9 cellular contexts compared by ENCODE assay signal in the genomic region with DNA sequence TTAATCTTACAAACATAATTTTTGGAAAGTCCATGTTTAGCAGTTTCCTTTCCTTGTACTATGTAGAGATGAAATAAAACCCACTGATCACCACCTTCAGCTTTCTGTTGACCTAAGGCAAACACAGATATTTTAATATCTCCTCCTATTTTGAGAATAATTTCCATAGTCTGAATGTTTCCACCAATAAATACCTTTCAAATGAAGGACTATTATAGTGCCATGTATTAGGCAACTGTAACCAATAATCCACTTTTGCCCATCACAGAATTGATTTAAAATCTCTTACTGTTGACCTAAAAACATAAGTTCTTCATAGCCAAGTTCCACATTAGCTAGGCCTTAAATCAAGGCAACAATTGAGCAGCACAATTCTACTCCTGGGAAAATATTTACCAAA. TPM values are rescaled to one million over a fixed set of nuclear protein-coding genes. Genes with fewer than 3 reads are reported as not detected.
A peak's percentile ranks its signal among the peaks of the same experiment; 100 is the strongest.
DNase-seq lines count a peak whose midpoint lies in the region; TF ChIP-seq lines count a peak whose summit lies in the region.
"Had no signal": no experiment of that assay in that cellular context is flagged by ENCODE, and none has a peak within 500 bp of the region (broad histone marks: within the 10 kb centered on the region; RNA-seq: fewer than 3 reads in every experiment).

No MANE protein-coding gene starts in this region.

- H3K4me3 ChIP-seq in iPS-18c (ENCODE audit: insufficient read depth, low read depth, low read length) (peak overlapping the region; percentile 75), stomach (peak overlapping the region; percentile 75 to 87 (median 82))

- no peaks in the 10 kb centered on the region for H3K36me3 ChIP-seq in stomach

- no peak overlapping the region for H3K27ac Mint-ChIP-seq in activated T-helper 1 cell treated with anti-CD3 and anti-CD28 coated beads, Interleukin-12 subunit alpha, Interleukin-12 subunit beta, Interleukin-2, Interleukin-4 antibody, amounts not matched to agents 30 ng/mL and 10 ng/mL and 1 ng/mL, durations not matched to agents 14 hours and 24 hours and 36 hours

- intact Hi-C loops in activated T-helper 1 cell treated with anti-CD3 and anti-CD28 coated beads, Interleukin-12 subunit alpha, Interleukin-12 subunit beta, Interleukin-2, Interleukin-4 antibody, amounts not matched to agents 30 ng/mL and 10 ng/mL and 1 ng/mL, durations not matched to agents 14 hours and 24 hours and 36 hours (cut with micrococcal nuclease), result loop anchor here (5.0 kb wide), 1 partner anchor 489 kb away; no protein-coding TSS in a partner anchor
- intact Hi-C loops in stomach (cut with DNase I; ENCODE audit: low total_unique reads), result no loop called here

- peak; percentile 48 for DNase-seq in HT-29 (ENCODE audit: low spot score)
- no peak for DNase-seq in activated T-helper 1 cell treated with anti-CD3 and anti-CD28 coated beads, Interleukin-12 subunit alpha, Interleukin-12 subunit beta, Interleukin-2, Interleukin-4 antibody, amounts not matched to agents 30 ng/mL and 10 ng/mL and 1 ng/mL, durations not matched to agents 14 hours and 24 hours and 36 hours (ENCODE audit: low spot score)
- DNase-seq in stomach, result no peak
- DNase-seq in stimulated activated CD4-positive, alpha-beta T cell treated with anti-CD3 and anti-CD28 coated beads, Interleukin-4, amount 100 ng/mL, for 4 hours, result no peak
- no peak for DNase-seq in HEK293T (ENCODE audit: extremely low spot score)
- no peak for DNase-seq in stimulated activated naive CD4-positive, alpha-beta T cell treated with Interleukin-2 at 50 U/mL for 16 hours (lab: John Stamatoyannopoulos, UW)
- DNase-seq: activated CD4-positive, CD25-positive, alpha-beta regulatory T cell treated with anti-CD3 and anti-CD28 coated beads, Interleukin-2, amount 50 U/mL, for 72 hours; Kasumi-1 had no signal

- H3K9me3 ChIP-seq in iPS-18c (ENCODE audit: control insufficient read depth, insufficient read depth, low read length) (no peaks in the 10 kb centered on the region), stomach (no peaks in the 10 kb centered on the region)

- peaks cover 17 to 47% (median 28%) of the 10 kb centered on the region in 4 donors for H3K4me1 ChIP-seq in stomach

- POLR2A ChIA-PET in HEK293T (lab: Yijun Ruan, JAX), result interaction anchor here (1.0 kb wide), 1 partner anchor 115 kb away, joined by 5 read pairs; no protein-coding TSS in a partner anchor

- H3K4me1 Mint-ChIP-seq in activated T-helper 1 cell treated with anti-CD3 and anti-CD28 coated beads, Interleukin-12 subunit alpha, Interleukin-12 subunit beta, Interleukin-2, Interleukin-4 antibody, amounts not matched to agents 30 ng/mL and 10 ng/mL and 1 ng/mL, durations not matched to agents 14 hours and 24 hours and 36 hours (ENCODE audit: low read depth), result peaks cover 20% of the 10 kb centered on the region

- CTCF ChIA-PET in HEK293T (lab: Yijun Ruan, JAX), result no interaction called here

- no peak for TF ChIP-seq POLR2A in stomach (IDR thresholded peaks at IDR 0.05)

- H3K4me3 Mint-ChIP-seq in activated T-helper 1 cell treated with anti-CD3 and anti-CD28 coated beads, Interleukin-12 subunit alpha, Interleukin-12 subunit beta, Interleukin-2, Interleukin-4 antibody, amounts not matched to agents 30 ng/mL and 10 ng/mL and 1 ng/mL, durations not matched to agents 14 hours and 24 hours and 36 hours, result peak overlapping the region; percentile 42

- TF ChIP-seq EP300 in stomach (IDR thresholded peaks at IDR 0.05), result no peak

- H3K36me3 Mint-ChIP-seq in activated T-helper 1 cell treated with anti-CD3 and anti-CD28 coated beads, Interleukin-12 subunit alpha, Interleukin-12 subunit beta, Interleukin-2, Interleukin-4 antibody, amounts not matched to agents 30 ng/mL and 10 ng/mL and 1 ng/mL, durations not matched to agents 14 hours and 24 hours and 36 hours (ENCODE audit: low read depth), result no peaks in the 10 kb centered on the region

- H3K9me3 Mint-ChIP-seq in activated T-helper 1 cell treated with anti-CD3 and anti-CD28 coated beads, Interleukin-12 subunit alpha, Interleukin-12 subunit beta, Interleukin-2, Interleukin-4 antibody, amounts not matched to agents 30 ng/mL and 10 ng/mL and 1 ng/mL, durations not matched to agents 14 hours and 24 hours and 36 hours, result no peaks in the 10 kb centered on the region

- no peak for TF ChIP-seq CTCF in stomach (IDR thresholded peaks at IDR 0.05)

- H3K27ac ChIP-seq in stomach, result peak overlapping the region in 4 of 5 donors; percentile 92 to 98 (median 97)

- H3K27me3 ChIP-seq in stomach, result peaks cover 0 to 14% (median 0%) of the 10 kb centered on the region in 3 donors

- peaks cover 65% of the 10 kb centered on the region for H3K27me3 Mint-ChIP-seq in activated T-helper 1 cell treated with anti-CD3 and anti-CD28 coated beads, Interleukin-12 subunit alpha, Interleukin-12 subunit beta, Interleukin-2, Interleukin-4 antibody, amounts not matched to agents 30 ng/mL and 10 ng/mL and 1 ng/mL, durations not matched to agents 14 hours and 24 hours and 36 hours (ENCODE audit: insufficient read depth)

TF ChIP-seq in HEK293T, 16 proteins besides CTCF, POLR2A, EP300 and RAD21:
- no peak for TF ChIP-seq ZNF384 (IDR thresholded peaks at IDR 0.05)
- no peak for TF ChIP-seq TARDBP (IDR thresholded peaks at IDR 0.05)
- no peak for TF ChIP-seq FOXA1 (IDR thresholded peaks at IDR 0.05)
- no peak for TF ChIP-seq SUZ12 (IDR thresholded peaks at IDR 0.05)
- no peak; the same call in 1 of the 2 replicates for TF ChIP-seq ELF4 (IDR thresholded peaks at IDR 0.05)
- no peak for TF ChIP-seq L3MBTL2 (conservative IDR thresholded peaks at IDR 0.05)
- TF ChIP-seq HDGF (IDR thresholded peaks at IDR 0.05; ENCODE audit: borderline replicate concordance), result no peak

RNA-seq across cellular contexts. Expression of a gene that starts 1.8 kb away (rescaled TPM):
- 16.6 and 17.9 TPM in 2 replicates for total RNA-seq in HT-29 (2014; rRNA removed; shearing (Covaris generic))
- total RNA-seq in activated T-helper 1 cell treated with anti-CD3 and anti-CD28 coated beads, Interleukin-12 subunit alpha, Interleukin-12 subunit beta, Interleukin-2, Interleukin-4 antibody, amounts not matched to agents 30 ng/mL and 10 ng/mL and 1 ng/mL, durations not matched to agents 14 hours and 24 hours and 36 hours, result 1.0 and 1.9 TPM in 2 replicates
- 100 to 1,000 TPM in 2 of 5 donors, 10 to 100 TPM in 3; 57.1 to 198 (median 89.2) TPM for total RNA-seq in stomach
- polyA plus RNA-seq in stomach, result 10 to 100 TPM in 1 of 3 donors, 1 to 10 TPM in 2; 6.2 to 11.6 (median 9.4) TPM
